Comparison of ENCODE assay signal across 1 cellular context in the genomic region with DNA sequence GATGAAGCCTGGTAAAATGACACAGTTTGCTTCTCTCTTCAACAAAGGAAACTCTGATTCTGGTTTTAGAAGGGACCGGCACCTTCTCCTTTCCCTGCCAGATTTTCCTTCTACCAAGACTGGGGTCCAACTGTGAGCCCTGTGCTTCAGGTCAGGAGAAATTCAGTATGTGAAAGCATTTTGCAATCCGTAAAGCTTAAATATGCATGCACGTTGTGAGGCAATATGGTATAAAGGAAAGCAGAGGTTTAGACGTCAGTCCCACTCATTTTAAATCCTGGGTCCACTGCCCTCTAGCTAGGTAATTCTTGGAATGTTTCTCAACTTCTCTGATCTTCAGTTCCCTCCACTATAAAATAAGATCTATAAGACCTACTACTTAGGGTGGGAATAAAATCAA.
TF ChIP-seq lines count a peak whose summit lies in the region.

No MANE protein-coding gene starts in this region.

TF ChIP-seq in endothelial cell of umbilical vein, 7 proteins besides CTCF, POLR2A, EP300 and RAD21 (continued from another document):
- TF ChIP-seq JUN (IDR thresholded peaks at IDR 0.05; ENCODE audit: borderline replicate concordance, insufficient read depth, insufficient read length, low read depth) (no peak), EZH2 (IDR thresholded peaks at IDR 0.05; ENCODE audit: borderline replicate concordance, low read depth, low read length, severe bottlenecking) (no peak), FOS (IDR thresholded peaks at IDR 0.05; ENCODE audit: borderline replicate concordance, insufficient read depth, low read length) (no peak), MYC (IDR thresholded peaks at IDR 0.05; ENCODE audit: low read depth, low read length) (no peak), POLR2AphosphoS5 (IDR thresholded peaks at IDR 0.05; ENCODE audit: insufficient read depth, low read depth, low read length) (no peak), GATA2 (IDR thresholded peaks at IDR 0.05; ENCODE audit: insufficient read depth, insufficient read length, low read depth, low read length) (no peak)
